ENCODE assay signal across 8 cellular contexts in the genomic region with DNA sequence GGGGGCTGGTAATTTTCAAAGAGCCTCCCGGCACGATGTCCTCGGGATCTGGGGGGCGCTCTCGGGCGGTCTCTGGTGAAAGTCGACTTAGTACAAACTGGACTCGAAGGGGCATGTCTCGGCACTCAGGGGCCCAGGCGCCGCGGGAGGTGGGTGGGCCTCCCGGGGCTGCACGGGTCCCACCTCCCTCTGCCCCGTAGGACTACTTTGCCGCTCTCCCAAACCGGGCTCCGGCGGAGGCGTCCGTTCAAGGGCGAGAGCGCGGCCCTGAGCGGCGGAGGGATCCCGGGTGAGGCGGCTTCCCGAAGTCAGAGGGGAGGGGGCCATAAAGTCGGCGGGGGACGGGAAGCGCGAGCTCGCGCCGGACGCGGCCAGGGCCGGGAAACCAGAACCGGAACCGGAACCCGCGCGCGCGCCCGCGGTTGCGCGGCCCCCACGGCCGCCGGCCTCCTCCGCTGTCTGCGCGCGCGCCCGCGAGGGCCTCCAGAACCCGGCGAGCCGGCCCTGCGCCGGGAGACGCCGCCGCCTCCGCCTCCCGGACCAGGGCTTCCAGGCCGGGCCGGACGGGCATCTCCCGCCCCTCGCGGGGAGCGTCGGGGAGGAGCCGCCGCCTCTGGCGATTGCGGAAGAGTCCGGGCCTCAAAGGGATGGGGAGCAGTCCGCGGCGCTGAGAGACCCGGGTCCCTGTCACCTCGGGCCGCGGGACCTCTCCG. TPM values are rescaled to one million over a fixed set of nuclear protein-coding genes. Genes with fewer than 3 reads are reported as not detected.
DNase-seq lines count a peak whose midpoint lies in the region; ATAC-seq and FAIRE-seq lines count a peak whose summit lies in the region.

ARHGEF12 (plus strand) TSS at position 486 of the 713 bp plus-strand sequence. CDS start 831 bp downstream, outside the sequence.

- peak within 1 kb of the TSS; percentile 44 to 54 for H3K4me3 ChIP-seq in CD4-positive, alpha-beta memory T cell (ENCODE audit: low read length in 2 of 2)
- H3K4me3 ChIP-seq in esophagus (ENCODE audit: low read depth in 1 of 2, low read length in 2 of 2) (peak within 1 kb of the TSS; percentile 90 to 99), mucosa of stomach (ENCODE audit: low read length) (peak within 1 kb of the TSS; percentile 97)

- peaks cover 0 to 6% (median 0%) of the 10 kb centered on the region in 8 donors for H3K9me3 Mint-ChIP-seq in CD4-positive, alpha-beta memory T cell
- no peaks in the 10 kb centered on the region for H3K9me3 Mint-ChIP-seq in activated T-cell treated with anti-CD3 and anti-CD28 coated beads, Interleukin-2, amount 50 U/mL, for 4 hours

- peaks cover 33 to 39% of the 10 kb centered on the region in 2 donors for H3K27me3 Mint-ChIP-seq in CD4-positive, alpha-beta memory T cell
- H3K27me3 Mint-ChIP-seq in activated T-cell treated with anti-CD3 and anti-CD28 coated beads, Interleukin-2, amount 50 U/mL, for 4 hours (ENCODE audit: low read depth) = peaks cover 46% of the 10 kb centered on the region

- CTCF ChIA-PET in CD4-positive, alpha-beta memory T cell (lab: Charles Lee; ENCODE audit: partially characterized antibody) = interaction anchor here (0.9 to 4.9 kb wide), 10 partner anchors 10 to 350 kb away, joined by 3 to 104 read pairs (median 6); no protein-coding TSS in a partner anchor

- H3K36me3 ChIP-seq in CD4-positive, alpha-beta memory T cell (ENCODE audit: insufficient read depth, low read length) = no peaks in the 10 kb centered on the region
- H3K36me3 ChIP-seq in esophagus (ENCODE audit: control insufficient read depth in 2 of 2, insufficient read depth in 2 of 2, low read length in 1 of 2) (no peaks in the 10 kb centered on the region), mucosa of stomach (ENCODE audit: control insufficient read depth, insufficient read depth, low read length) (no peaks in the 10 kb centered on the region)

- peak within 1 kb of the TSS; percentile 89 for H3K9ac ChIP-seq in mucosa of stomach (ENCODE audit: low read length)

- peak; percentile 60 for ATAC-seq in GM19452 (IDR thresholded peaks at IDR 0.05; ENCODE audit: unreplicated experiment)
- peak; percentile 61 to 66 for ATAC-seq in activated T-cell treated with anti-CD3 and anti-CD28 coated beads, Interleukin-2, amount 50 U/mL, for 4 hours

- WGBS in esophagus, 2 donors = 0% methylated on average over 90 to 92 of the region's 92 CpGs

- peak; percentile 77 for FAIRE-seq in HTR-8/SVneo (lab: Jason Lieb, UNC)

- H3K4me3 Mint-ChIP-seq in CD4-positive, alpha-beta memory T cell = peak within 1 kb of the TSS; percentile 87 to 92 (median 90)
- H3K4me3 Mint-ChIP-seq in activated T-cell treated with anti-CD3 and anti-CD28 coated beads, Interleukin-2, amount 50 U/mL, for 4 hours = peak within 1 kb of the TSS; percentile 90

- no peak within 1 kb of the TSS for H3K27ac ChIP-seq in CD4-positive, alpha-beta memory T cell (ENCODE audit: low read depth, low read length)
- peak within 1 kb of the TSS; percentile 95 for H3K27ac ChIP-seq in esophagus (ENCODE audit: low read depth in 2 of 2, low read length in 1 of 2)

- peaks cover 33% of the 10 kb centered on the region for H3K4me1 ChIP-seq in CD4-positive, alpha-beta memory T cell (ENCODE audit: insufficient read depth, low read length)
- peaks cover 0 to 6% of the 10 kb centered on the region in 2 donors for H3K4me1 ChIP-seq in esophagus (ENCODE audit: control insufficient read depth in 2 of 2, insufficient read depth in 2 of 2, low read length in 1 of 2)
- peaks cover 27% of the 10 kb centered on the region for H3K4me1 ChIP-seq in mucosa of stomach (ENCODE audit: control insufficient read depth, insufficient read depth, low read length)

- intact Hi-C loops in CD4-positive, alpha-beta memory T cell (cut with micrococcal nuclease) = loop anchor here (1.0 to 2.0 kb wide), 3 partner anchors 349 to 777 kb away; no protein-coding TSS in a partner anchor

- H3K36me3 Mint-ChIP-seq in CD4-positive, alpha-beta memory T cell = peaks cover 0 to 5% of the 10 kb centered on the region in 2 donors
- H3K36me3 Mint-ChIP-seq in activated T-cell treated with anti-CD3 and anti-CD28 coated beads, Interleukin-2, amount 50 U/mL, for 4 hours (ENCODE audit: insufficient read depth) = no peaks in the 10 kb centered on the region

- peak; percentile 48 to 69 (median 62) for DNase-seq in CD4-positive, alpha-beta memory T cell
- DNase-seq in HTR-8/SVneo (ENCODE audit: insufficient read length, low spot score) = peak; percentile 82
- DNase-seq in OCI-M1 (lab: John Stamatoyannopoulos, UW) = peak; percentile 97
- peak; percentile 77 for DNase-seq in activated T-cell treated with anti-CD3 and anti-CD28 coated beads, Interleukin-2, amount 50 U/mL, for 4 hours
- peak; percentile 36 to 66 for DNase-seq in stimulated activated CD8-positive, alpha-beta memory T cell treated with anti-CD3 and anti-CD28 coated beads, Interleukin-4, amount 100 ng/mL, for 4 hours (ENCODE audit: low read depth in 2 of 2, low spot score in 1 of 2)

- H3K9me3 ChIP-seq in CD4-positive, alpha-beta memory T cell (ENCODE audit: control insufficient read depth in 1 of 2, low read length in 2 of 2) = no peaks in the 10 kb centered on the region
- no peaks in the 10 kb centered on the region for H3K9me3 ChIP-seq in esophagus (ENCODE audit: control insufficient read depth in 2 of 2, insufficient read depth in 1 of 2, low read depth in 1 of 2, low read length in 1 of 2)
- no peaks in the 10 kb centered on the region for H3K9me3 ChIP-seq in mucosa of stomach (ENCODE audit: control insufficient read depth, low read length)

- POLR2A ChIA-PET in CD4-positive, alpha-beta memory T cell (lab: Charles Lee; ENCODE audit: partially characterized antibody) = interaction anchor here (1.0 to 1.2 kb wide), 2 partner anchors 9 to 349 kb away, joined by 3 to 5 read pairs; no protein-coding TSS in a partner anchor

- H3K27me3 ChIP-seq in CD4-positive, alpha-beta memory T cell (ENCODE audit: insufficient read depth, low read length) = peaks cover 13% of the 10 kb centered on the region
- no peaks in the 10 kb centered on the region for H3K27me3 ChIP-seq in esophagus (ENCODE audit: control insufficient read depth in 1 of 2, insufficient read depth in 2 of 2, low read length in 2 of 2)
- no peaks in the 10 kb centered on the region for H3K27me3 ChIP-seq in mucosa of stomach (ENCODE audit: control insufficient read depth, insufficient read depth, low read length)

- peak within 1 kb of the TSS in 6 of 7 donors; percentile 23 to 86 (median 76) for H3K27ac Mint-ChIP-seq in CD4-positive, alpha-beta memory T cell

- peaks cover 22 to 39% (median 30%) of the 10 kb centered on the region in 4 donors for H3K4me1 Mint-ChIP-seq in CD4-positive, alpha-beta memory T cell
- H3K4me1 Mint-ChIP-seq in activated T-cell treated with anti-CD3 and anti-CD28 coated beads, Interleukin-2, amount 50 U/mL, for 4 hours (ENCODE audit: low read depth) = peaks cover 38% of the 10 kb centered on the region

RNA-seq across cellular contexts. Expression of gene ARHGEF12, which starts in this region (rescaled TPM):
- 1 to 10 TPM; 4.6 to 5.0 TPM for total RNA-seq in CD4-positive, alpha-beta memory T cell
- 1 to 10 TPM in 1 of 2 donors, under 1 TPM in 1; 0.80 to 3.1 TPM for polyA plus RNA-seq in CD4-positive, alpha-beta memory T cell
- total RNA-seq in activated T-cell treated with anti-CD3 and anti-CD28 coated beads, Interleukin-2, amount 50 U/mL, for 4 hours = 10 to 100 TPM; 15.7 to 19.9 (median 18.7) TPM
- 10 to 100 TPM; 15.3 to 17.9 TPM for polyA plus RNA-seq in esophagus

Comparison
In these comparisons a context has a peak if more than half of its experiments do, and no peak if none do; other contexts are left out.
1. RNA of gene ARHGEF12 (polyA plus RNA-seq): 15.3 to 17.9 TPM in esophagus; 0.80 to 3.1 TPM in CD4-positive, alpha-beta memory T cell; every median in the first group is over 4 times any median in the second.
2. Peak in every context shown above with its lines, with median percentiles within 50 percentile points of each other: DNase-seq and H3K4me3 ChIP-seq.